In the genomic region with DNA sequence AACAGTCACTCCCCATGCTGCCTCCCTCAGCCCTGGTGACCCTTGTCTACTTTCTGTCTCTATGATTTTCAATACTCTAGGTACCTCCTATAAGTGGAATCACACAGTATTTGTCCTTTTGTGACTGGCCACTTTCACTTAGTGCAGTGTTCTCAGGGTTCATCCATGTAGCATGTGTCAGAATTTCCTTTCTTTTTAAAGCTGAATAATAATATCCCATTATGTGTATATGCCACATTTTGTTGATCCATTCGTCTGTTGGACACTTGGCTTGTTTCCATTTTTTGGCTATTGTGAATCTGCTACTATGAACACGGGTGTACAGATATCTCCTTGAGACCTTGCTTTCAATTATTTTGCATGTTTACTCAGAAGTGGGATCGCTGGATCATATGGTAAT, we compare ENCODE assay signal across 24 cellular contexts. TPM values are rescaled to one million over a fixed set of nuclear protein-coding genes. Genes with fewer than 3 reads are reported as not detected.
DNase-seq lines count a peak whose midpoint lies in the region; ATAC-seq, FAIRE-seq and TF ChIP-seq lines count a peak whose summit lies in the region.
"Had no signal": no experiment of that assay in that cellular context is flagged by ENCODE, and none has a peak within 500 bp of the region (broad histone marks: within the 10 kb centered on the region; RNA-seq: fewer than 3 reads in every experiment).

No MANE protein-coding gene starts in this region.

- no peaks in the 10 kb centered on the region for H3K9me3 ChIP-seq in GM12878 (replicated peaks; ENCODE audit: control insufficient read depth, insufficient read depth, low read length)
- no peaks in the 10 kb centered on the region for H3K9me3 ChIP-seq in muscle layer of duodenum (ENCODE audit: control insufficient read depth in 1 of 2, low read length in 2 of 2)
- no peaks in the 10 kb centered on the region for H3K9me3 ChIP-seq in stomach smooth muscle (ENCODE audit: control insufficient read depth in 2 of 2, low read length in 2 of 2)
- H3K9me3 ChIP-seq: BE2C, HAP-1 had no signal

- CTCF ChIA-PET in GM12878 (lab: Yijun Ruan, JAX) = interaction anchor here (0.8 to 2.6 kb wide), 5 partner anchors 20 to 57 kb away, joined by 3 to 10 read pairs (median 3); no protein-coding TSS in a partner anchor
- CTCF ChIA-PET in activated CD8-positive, alpha-beta memory T cell treated with anti-CD3 and anti-CD28 coated beads, Interleukin-2, amount 10 ng/mL, durations not matched to agents 7 days and 5 days (lab: Charles Lee) = interaction anchor here (0.9 to 2.9 kb wide), 3 partner anchors 19 to 56 kb away, joined by 3 to 11 read pairs (median 4); no protein-coding TSS in a partner anchor
- CTCF ChIA-PET in activated CD8-positive, alpha-beta T cell treated with anti-CD3 and anti-CD28 coated beads for 36 hours (lab: Charles Lee) = interaction anchor here (1.0 kb wide), 1 partner anchor 20 kb away, joined by 4 read pairs; no protein-coding TSS in a partner anchor

- no peaks in the 10 kb centered on the region; the same call in none of the 2 replicates for H4K20me1 ChIP-seq in GM12878 (ENCODE audit: control insufficient read depth, insufficient read depth)

- H3K36me3 Mint-ChIP-seq in endothelial cell (ENCODE audit: low read depth, unreplicated experiment) = peaks cover 37% of the 10 kb centered on the region
- peaks cover 48% of the 10 kb centered on the region for H3K36me3 Mint-ChIP-seq in activated CD8-positive, alpha-beta memory T cell treated with anti-CD3 and anti-CD28 coated beads, Interleukin-2, amount 10 ng/mL, durations not matched to agents 7 days and 5 days
- H3K36me3 Mint-ChIP-seq in activated CD8-positive, alpha-beta T cell treated with anti-CD3 and anti-CD28 coated beads for 36 hours (ENCODE audit: low read depth) = peaks cover 9% of the 10 kb centered on the region

- no peaks in the 10 kb centered on the region for H3K79me2 ChIP-seq in GM12878 (ENCODE audit: control insufficient read depth, insufficient read depth, low read length)

- peak overlapping the region; percentile 28 for H3K4me3 Mint-ChIP-seq in endothelial cell (ENCODE audit: unreplicated experiment)
- no peak overlapping the region for H3K4me3 Mint-ChIP-seq in activated CD8-positive, alpha-beta memory T cell treated with anti-CD3 and anti-CD28 coated beads, Interleukin-2, amount 10 ng/mL, durations not matched to agents 7 days and 5 days
- H3K4me3 Mint-ChIP-seq in activated CD8-positive, alpha-beta T cell treated with anti-CD3 and anti-CD28 coated beads for 36 hours = no peak overlapping the region
- H3K4me3 Mint-ChIP-seq: CD4-positive, CD25-positive, alpha-beta regulatory T cell; CD8-positive, alpha-beta memory T cell had no signal

- no peak overlapping the region for H3K9ac ChIP-seq in GM12878 (ENCODE audit: control insufficient read depth, insufficient read depth, low read length)
- H3K9ac ChIP-seq in stomach smooth muscle (ENCODE audit: low read length in 2 of 2) = no peak overlapping the region
- H3K9ac ChIP-seq: GM23248 had no signal

- ATAC-seq in GM12878 (no peak), GM19452 (IDR thresholded peaks at IDR 0.05; ENCODE audit: unreplicated experiment) (no peak)
- ATAC-seq in activated CD8-positive, alpha-beta memory T cell treated with anti-CD3 and anti-CD28 coated beads, Interleukin-2, amount 10 ng/mL, durations not matched to agents 7 days and 5 days = no peak
- no peak for ATAC-seq in activated CD8-positive, alpha-beta T cell treated with anti-CD3 and anti-CD28 coated beads for 36 hours

- TF ChIP-seq EP300 in GM12878 (IDR thresholded peaks at IDR 0.05; ENCODE audit: borderline replicate concordance in 1 of 2, control insufficient read depth in 1 of 2, low read depth in 2 of 2, low read length in 2 of 2) = no peak

- peaks cover 8% of the 10 kb centered on the region for H3K4me1 Mint-ChIP-seq in endothelial cell (ENCODE audit: unreplicated experiment)
- H3K4me1 Mint-ChIP-seq in activated CD8-positive, alpha-beta memory T cell treated with anti-CD3 and anti-CD28 coated beads, Interleukin-2, amount 10 ng/mL, durations not matched to agents 7 days and 5 days = no peaks in the 10 kb centered on the region
- H3K4me1 Mint-ChIP-seq in activated CD8-positive, alpha-beta T cell treated with anti-CD3 and anti-CD28 coated beads for 36 hours (ENCODE audit: low read depth) = no peaks in the 10 kb centered on the region
- H3K4me1 Mint-ChIP-seq: CD8-positive, alpha-beta memory T cell had no signal

- H3K36me3 ChIP-seq in GM12878 (ENCODE audit: control insufficient read depth in 2 of 2, insufficient read depth in 2 of 2, low read length in 1 of 2) = peaks cover 37 to 45% of the 10 kb centered on the region in 2 experiments
- H3K36me3 ChIP-seq in muscle layer of duodenum (ENCODE audit: control insufficient read depth in 1 of 2, insufficient read depth in 2 of 2, low read length in 2 of 2) = peaks cover 29 to 38% of the 10 kb centered on the region in 2 donors
- peaks cover 14 to 27% of the 10 kb centered on the region in 2 donors for H3K36me3 ChIP-seq in stomach smooth muscle (ENCODE audit: control insufficient read depth in 2 of 2, insufficient read depth in 2 of 2, low read length in 2 of 2)

- no peak overlapping the region for H3K4me3 ChIP-seq in GM12878
- no peak overlapping the region for H3K4me3 ChIP-seq in muscle layer of duodenum (ENCODE audit: low read depth in 1 of 2, low read length in 2 of 2)
- H3K4me3 ChIP-seq in stomach smooth muscle (ENCODE audit: low read length in 2 of 2) = no peak overlapping the region
- H3K4me3 ChIP-seq: GM23248, HAP-1 had no signal

- no peak overlapping the region for H3K27ac Mint-ChIP-seq in endothelial cell (ENCODE audit: unreplicated experiment)
- no peak overlapping the region for H3K27ac Mint-ChIP-seq in activated CD8-positive, alpha-beta memory T cell treated with anti-CD3 and anti-CD28 coated beads, Interleukin-2, amount 10 ng/mL, durations not matched to agents 7 days and 5 days
- H3K27ac Mint-ChIP-seq in activated CD8-positive, alpha-beta T cell treated with anti-CD3 and anti-CD28 coated beads for 36 hours = no peak overlapping the region
- H3K27ac Mint-ChIP-seq: CD4-positive, CD25-positive, alpha-beta regulatory T cell had no signal

- no peak for FAIRE-seq in GM12878 (lab: Jason Lieb, UNC)
- FAIRE-seq: GM12891, GM19239 had no signal

- 85% methylated on average over 3 of the region's 3 CpGs for WGBS in GM12878 (ENCODE audit: insufficient coverage, insufficient replicate concordance, low lambda C conversion rate, missing lambda C conversion rate)

- in situ Hi-C loops in GM12878 (cut with MboI) = no loop called here

- H3K4me1 ChIP-seq in GM12878 (ENCODE audit: control insufficient read depth, insufficient read depth, low read length) = no peaks in the 10 kb centered on the region
- peaks cover 0 to 39% of the 10 kb centered on the region in 2 donors for H3K4me1 ChIP-seq in muscle layer of duodenum (ENCODE audit: control insufficient read depth in 1 of 2, insufficient read depth in 2 of 2, low read length in 2 of 2)
- peaks cover 39% of the 10 kb centered on the region for H3K4me1 ChIP-seq in stomach smooth muscle (ENCODE audit: control insufficient read depth, insufficient read depth, low read length)
- H3K4me1 ChIP-seq: BE2C, HAP-1 had no signal

- peaks cover 2% of the 10 kb centered on the region for H3K27me3 Mint-ChIP-seq in endothelial cell (ENCODE audit: unreplicated experiment)
- H3K27me3 Mint-ChIP-seq in activated CD8-positive, alpha-beta memory T cell treated with anti-CD3 and anti-CD28 coated beads, Interleukin-2, amount 10 ng/mL, durations not matched to agents 7 days and 5 days = no peaks in the 10 kb centered on the region
- no peaks in the 10 kb centered on the region for H3K27me3 Mint-ChIP-seq in activated CD8-positive, alpha-beta T cell treated with anti-CD3 and anti-CD28 coated beads for 36 hours
- H3K27me3 Mint-ChIP-seq: CD4-positive, CD25-positive, alpha-beta regulatory T cell; CD8-positive, alpha-beta memory T cell had no signal

- no peak for TF ChIP-seq POLR2A in GM12878 (IDR thresholded peaks at IDR 0.05; ENCODE audit: low read depth, low read length)

- no peaks in the 10 kb centered on the region for H3K27me3 ChIP-seq in GM12878 (replicated peaks in 1 of 2; ENCODE audit: control insufficient read depth in 2 of 2, insufficient read depth in 2 of 2, low read length in 1 of 2)
- no peaks in the 10 kb centered on the region for H3K27me3 ChIP-seq in muscle layer of duodenum (ENCODE audit: low read depth, low read length)
- no peaks in the 10 kb centered on the region for H3K27me3 ChIP-seq in stomach smooth muscle (ENCODE audit: control insufficient read depth in 1 of 2, insufficient read depth in 2 of 2, low read length in 2 of 2)
- H3K27me3 ChIP-seq: BE2C had no signal

- BruUV-seq in GM12878 (replicated peaks; lab: Mats Ljungman, UMichigan) = TSS peak; percentile 4

- H3K27ac ChIP-seq in GM12878 (ENCODE audit: control insufficient read depth, insufficient read depth) (no peak overlapping the region), muscle layer of duodenum (ENCODE audit: low read length) (peak overlapping the region; percentile 51), stomach smooth muscle (ENCODE audit: low read length) (peak overlapping the region; percentile 25)
- H3K27ac ChIP-seq: GM23248 had no signal

- intact Hi-C loops in GM12878 (cut with micrococcal nuclease; ENCODE audit: unreplicated experiment) = loop anchor here (5.0 kb wide), 1 partner anchor 56 kb away; no protein-coding TSS in a partner anchor
- intact Hi-C loops in activated CD8-positive, alpha-beta T cell treated with anti-CD3 and anti-CD28 coated beads for 36 hours (cut with micrococcal nuclease) = no loop called here

- SMC1A ChIA-PET in GM12878 (lab: Charles Lee; ENCODE audit: uncharacterized antibody, unreplicated experiment) = interaction anchor here (1.5 to 2.8 kb wide), 2 partner anchors 17 to 56 kb away, joined by 4 to 6 read pairs; no protein-coding TSS in a partner anchor

- no peak for TF ChIP-seq RAD21 in GM12878 (IDR thresholded peaks at IDR 0.05; ENCODE audit: insufficient read depth, low read depth, low read length)

- RAD21 ChIA-PET in GM12878 (lab: Charles Lee; ENCODE audit: unreplicated experiment) = no interaction called here

- POLR2A ChIA-PET in GM12878 (lab: Charles Lee) = no interaction called here
- POLR2A ChIA-PET in activated CD8-positive, alpha-beta T cell treated with anti-CD3 and anti-CD28 coated beads for 36 hours (lab: Charles Lee) = interaction anchor here (1.0 kb wide), 1 partner anchor 18 kb away, joined by 7 read pairs; no protein-coding TSS in a partner anchor

- no peaks in the 10 kb centered on the region for H3K9me3 Mint-ChIP-seq in endothelial cell (ENCODE audit: unreplicated experiment)
- H3K9me3 Mint-ChIP-seq in activated CD8-positive, alpha-beta memory T cell treated with anti-CD3 and anti-CD28 coated beads, Interleukin-2, amount 10 ng/mL, durations not matched to agents 7 days and 5 days (ENCODE audit: low read depth) = no peaks in the 10 kb centered on the region
- no peaks in the 10 kb centered on the region for H3K9me3 Mint-ChIP-seq in activated CD8-positive, alpha-beta T cell treated with anti-CD3 and anti-CD28 coated beads for 36 hours
- H3K9me3 Mint-ChIP-seq: CD4-positive, CD25-positive, alpha-beta regulatory T cell; CD8-positive, alpha-beta memory T cell had no signal

- DNase-seq in GM12878 (ENCODE audit: low read depth, low spot score) = no peak
- no peak for DNase-seq in endothelial cell (ENCODE audit: low spot score)
- DNase-seq in activated CD8-positive, alpha-beta memory T cell treated with anti-CD3 and anti-CD28 coated beads, Interleukin-2, amount 10 ng/mL, durations not matched to agents 7 days and 5 days = no peak
- no peak for DNase-seq in activated CD8-positive, alpha-beta T cell treated with anti-CD3 and anti-CD28 coated beads for 36 hours
- DNase-seq: BE2C; C1 segment of cervical spinal cord; CD4-positive, CD25-positive, alpha-beta regulatory T cell; CD8-positive, alpha-beta memory T cell; COR-L47; DMS 273 treated with DMSO at 0.1 percent for 48 hours; DMS53; DND-41; EL; GM23248 had no signal

- no peak overlapping the region for H3K4me2 ChIP-seq in GM12878 (ENCODE audit: control insufficient read depth, insufficient read depth)

- TF ChIP-seq CTCF in GM12878 (IDR thresholded peaks at IDR 0.05 in 2 of 3, conservative IDR thresholded peaks at IDR 0.05 in 1 of 3; ENCODE audit: control insufficient read depth in 2 of 3, extremely low read depth in 1 of 3, insufficient read depth in 1 of 3, low read depth in 3 of 3, low read length in 3 of 3) (no peak), endothelial cell (IDR thresholded peaks at IDR 0.05; ENCODE audit: unreplicated experiment) (no peak)
- TF ChIP-seq CTCF in activated CD8-positive, alpha-beta T cell treated with anti-CD3 and anti-CD28 coated beads for 36 hours (IDR thresholded peaks at IDR 0.05) = no peak

- no peak overlapping the region for H2AFZ ChIP-seq in GM12878 (ENCODE audit: control insufficient read depth, low read depth, low read length)
- H2AFZ ChIP-seq: GM23248 had no signal

RNA-seq across cellular contexts. Expression of gene PML, which starts 34.1 kb away (rescaled TPM):
- 88.7 and 88.9 TPM in 2 replicates for total RNA-seq in GM12878 (2013; cell fraction: nucleolus; rRNA removed)
- total RNA-seq in GM12878 (2014; rRNA removed) (28.4 and 28.9 TPM in 2 replicates), GM12878 (2014; rRNA removed; fragmentation: Illumina TruSeq; extraction: Trizol) (17.8 and 18.8 TPM in 2 replicates), GM12878 (2021) (91.5 and 95.5 TPM in 2 replicates), endothelial cell (ENCODE audit: unreplicated experiment) (161 TPM)
- 26.0 TPM for polyA plus RNA-seq in GM12878 (2011; ENCODE audit: low read depth)
- polyA plus RNA-seq in GM12878 (2011; rRNA removed) (7.6 and 13.6 TPM in 2 replicates), GM12878 (2014; fragmentation: Illumina TruSeq; extraction: Trizol) (15.0 and 32.7 TPM in 2 replicates), GM12878 (2014; fragmentation: Nextera tagmentation; extraction: Ambion mirVana) (10 to 100 TPM in 1 of 2 experiments, 1 to 10 TPM in 1; 8.5 to 14.2 TPM), GM12878 (2014; rRNA removed) (34.2 and 45.3 TPM in 2 replicates), GM12878 (2016; fragmentation: Nextera tagmentation; extraction: Ambion mirVana) (10 to 100 TPM; 54.0 to 60.0 TPM)
- 21.8 and 24.5 TPM in 2 replicates for polyA plus RNA-seq in GM12878 (2011; cell fraction: cytosol; rRNA removed)
- 50.9 and 65.9 TPM in 2 replicates for polyA plus RNA-seq in GM12878 (2011; cell fraction: nucleus; rRNA removed)
- 58.4 and 60.6 TPM in 2 replicates for polyA plus RNA-seq in GM12878 (2012)
- polyA minus RNA-seq in GM12878 (2011; rRNA and poly(A)+ RNA removed) = 20.8 and 38.7 TPM in 2 replicates
- 30.0 and 41.2 TPM in 2 replicates for polyA minus RNA-seq in GM12878 (2011; cell fraction: cytosol; rRNA and poly(A)+ RNA removed)
- polyA minus RNA-seq in GM12878 (2011; cell fraction: nucleus; rRNA and poly(A)+ RNA removed) = 18.5 and 37.6 TPM in 2 replicates
- 100 to 1,000 TPM; 104 to 152 TPM for total RNA-seq in activated CD8-positive, alpha-beta memory T cell treated with anti-CD3 and anti-CD28 coated beads, Interleukin-2, amount 10 ng/mL, durations not matched to agents 7 days and 5 days
- 10 to 100 TPM; 48.8 to 49.6 TPM for total RNA-seq in activated CD8-positive, alpha-beta T cell treated with anti-CD3 and anti-CD28 coated beads for 36 hours

RNA-seq across cellular contexts. Expression of gene STOML1, which starts 36.6 kb away (rescaled TPM):
- 10.3 and 11.0 TPM in 2 replicates for total RNA-seq in GM12878 (2013; cell fraction: nucleolus; rRNA removed)
- 12.0 and 12.2 TPM in 2 replicates for total RNA-seq in GM12878 (2014; rRNA removed)
- 4.6 TPM in 2 replicates for total RNA-seq in GM12878 (2014; rRNA removed; fragmentation: Illumina TruSeq; extraction: Trizol)
- total RNA-seq in GM12878 (2021) = 12.1 TPM in 2 replicates
- polyA plus RNA-seq in GM12878 (2011; ENCODE audit: low read depth) = 2.0 TPM
- polyA plus RNA-seq in GM12878 (2011; rRNA removed) = 2.0 and 4.2 TPM in 2 replicates
- 6.4 and 9.0 TPM in 2 replicates for polyA plus RNA-seq in GM12878 (2011; cell fraction: cytosol; rRNA removed)
- 9.2 and 11.5 TPM in 2 replicates for polyA plus RNA-seq in GM12878 (2011; cell fraction: nucleus; rRNA removed)
- 4.7 and 5.3 TPM in 2 replicates for polyA plus RNA-seq in GM12878 (2012)
- 1.7 and 3.2 TPM in 2 replicates for polyA plus RNA-seq in GM12878 (2014; fragmentation: Illumina TruSeq; extraction: Trizol)
- polyA plus RNA-seq in GM12878 (2014; fragmentation: Nextera tagmentation; extraction: Ambion mirVana) = under 1 TPM; 0.14 to 0.46 TPM
- 12.5 and 13.6 TPM in 2 replicates for polyA plus RNA-seq in GM12878 (2014; rRNA removed)
- 10 to 100 TPM; 13.2 to 13.6 TPM for polyA plus RNA-seq in GM12878 (2016; fragmentation: Nextera tagmentation; extraction: Ambion mirVana)
- polyA minus RNA-seq in GM12878 (2011; rRNA and poly(A)+ RNA removed) = 3.1 and 4.0 TPM in 2 replicates
- 1.6 and 3.1 TPM in 2 replicates for polyA minus RNA-seq in GM12878 (2011; cell fraction: cytosol; rRNA and poly(A)+ RNA removed)
- polyA minus RNA-seq in GM12878 (2011; cell fraction: nucleus; rRNA and poly(A)+ RNA removed) = 3.3 and 5.1 TPM in 2 replicates
- total RNA-seq in endothelial cell (ENCODE audit: unreplicated experiment) = 14.3 TPM
- 1 to 10 TPM; 7.9 to 8.6 TPM for total RNA-seq in activated CD8-positive, alpha-beta memory T cell treated with anti-CD3 and anti-CD28 coated beads, Interleukin-2, amount 10 ng/mL, durations not matched to agents 7 days and 5 days
- total RNA-seq in activated CD8-positive, alpha-beta T cell treated with anti-CD3 and anti-CD28 coated beads for 36 hours = 1 to 10 TPM; 5.2 to 6.5 TPM

RNA-seq across cellular contexts. Expression of gene GOLGA6A, which starts 53.7 kb away (rescaled TPM):
- total RNA-seq in GM12878 (2013; cell fraction: nucleolus; rRNA removed) = 0.21 and 0.44 TPM in 2 replicates
- not detected in 2 replicates for total RNA-seq in GM12878 (2014; rRNA removed)
- not detected in 2 replicates for total RNA-seq in GM12878 (2014; rRNA removed; fragmentation: Illumina TruSeq; extraction: Trizol)
- total RNA-seq in GM12878 (2021) = not detected in 2 replicates
- polyA plus RNA-seq in GM12878 (2011; ENCODE audit: low read depth) = not detected
- not detected in 2 replicates for polyA plus RNA-seq in GM12878 (2011; rRNA removed)
- not detected in 2 replicates for polyA plus RNA-seq in GM12878 (2011; cell fraction: cytosol; rRNA removed)
- 0.09 TPM in 1 of 2 replicates, not detected in the other for polyA plus RNA-seq in GM12878 (2011; cell fraction: nucleus; rRNA removed)
- polyA plus RNA-seq in GM12878 (2012) = 0.03 TPM in 1 of 2 replicates, not detected in the other
- not detected in 2 replicates for polyA plus RNA-seq in GM12878 (2014; fragmentation: Illumina TruSeq; extraction: Trizol)
- polyA plus RNA-seq in GM12878 (2014; fragmentation: Nextera tagmentation; extraction: Ambion mirVana) = not detected
- not detected in 2 replicates for polyA plus RNA-seq in GM12878 (2014; rRNA removed)
- not detected for polyA plus RNA-seq in GM12878 (2016; fragmentation: Nextera tagmentation; extraction: Ambion mirVana)
- 0.31 TPM in 1 of 2 replicates, not detected in the other for polyA minus RNA-seq in GM12878 (2011; rRNA and poly(A)+ RNA removed)
- not detected in 2 replicates for polyA minus RNA-seq in GM12878 (2011; cell fraction: cytosol; rRNA and poly(A)+ RNA removed)
- polyA minus RNA-seq in GM12878 (2011; cell fraction: nucleus; rRNA and poly(A)+ RNA removed) = not detected in 2 replicates
- total RNA-seq in endothelial cell (ENCODE audit: unreplicated experiment) = 0.85 TPM
- not detected for total RNA-seq in activated CD8-positive, alpha-beta memory T cell treated with anti-CD3 and anti-CD28 coated beads, Interleukin-2, amount 10 ng/mL, durations not matched to agents 7 days and 5 days
- total RNA-seq in activated CD8-positive, alpha-beta T cell treated with anti-CD3 and anti-CD28 coated beads for 36 hours = not detected
- total RNA-seq: A172, G401, GM23248, H4, HT-29 had no signal
- polyA plus RNA-seq: CD4-positive, CD25-positive, alpha-beta regulatory T cell; CD8-positive, alpha-beta memory T cell; GM23248 had no signal
